Comparison of ENCODE assay signal across 34 cellular contexts in the genomic region with DNA sequence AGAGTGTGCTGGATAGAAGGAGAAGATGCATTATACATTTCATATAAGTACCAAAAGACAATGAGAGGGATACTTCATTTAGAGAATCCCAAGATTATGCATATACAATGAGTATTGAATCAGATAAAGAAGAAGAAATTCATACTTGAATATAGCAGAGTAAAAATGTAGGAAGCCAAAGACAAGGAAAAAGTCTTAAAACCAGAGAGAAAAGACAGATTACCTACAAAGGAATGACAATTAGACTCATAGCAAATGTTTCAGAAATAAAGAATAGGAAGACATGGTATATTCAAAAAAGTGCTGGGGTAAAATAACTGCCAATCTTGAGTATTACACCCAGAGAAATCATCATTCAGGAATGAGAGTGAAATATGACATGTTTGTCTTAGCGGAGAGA.
"Had no signal": no experiment of that assay in that cellular context is flagged by ENCODE, and none has a peak within 500 bp of the region (broad histone marks: within the 10 kb centered on the region; RNA-seq: fewer than 3 reads in every experiment).

No MANE protein-coding gene starts in this region.

- H3K27ac ChIP-seq: adrenal gland, ascending aorta, body of pancreas, brain microvascular endothelial cell, breast epithelium, cardiac muscle cell had no signal

- H3K27me3 ChIP-seq: adrenal gland, ascending aorta, body of pancreas, brain microvascular endothelial cell, breast epithelium, cardiac muscle cell had no signal

- H3K4me1 ChIP-seq: adrenal gland, ascending aorta, body of pancreas, breast epithelium had no signal

- DNase-seq: activated effector memory CD4-positive, alpha-beta T cell treated with anti-CD3 and anti-CD28 coated beads, Interleukin-2, amount 50 U/mL, for 16 hours; activated effector memory CD4-positive, alpha-beta T cell treated with Interleukin-2 at 50 U/mL for 16 hours; activated gamma-delta T cell; activated gamma-delta T cell treated with Interleukin-2 at 50 U/mL for 16 hours; activated naive CD4-positive, alpha-beta T cell; activated naive CD4-positive, alpha-beta T cell treated with anti-CD3 and anti-CD28 coated beads for 36 hours; activated naive CD4-positive, alpha-beta T cell treated with anti-CD3 and anti-CD28 coated beads, Interleukin-2, amount 10 ng/mL, durations not matched to agents 7 days and 5 days; activated naive CD4-positive, alpha-beta T cell treated with anti-CD3 and anti-CD28 coated beads, Interleukin-2, amount 50 U/mL, for 16 hours; activated naive CD4-positive, alpha-beta T cell treated with Interleukin-2 at 50 U/mL for 16 hours; activated naive CD8-positive, alpha-beta T cell treated with anti-CD3 and anti-CD28 coated beads for 36 hours; activated naive CD8-positive, alpha-beta T cell treated with anti-CD3 and anti-CD28 coated beads, Interleukin-2, amount 10 ng/mL, durations not matched to agents 7 days and 5 days; activated naive CD8-positive, alpha-beta T cell treated with anti-CD3 and anti-CD28 coated beads, Interleukin-2, amount 50 U/mL, for 24 hours; activated T-cell treated with anti-CD3 and anti-CD28 coated beads, Interleukin-2, amount 50 U/mL, for 1 hour; activated T-cell treated with anti-CD3 and anti-CD28 coated beads, Interleukin-2, amount 50 U/mL, for 24 hours; activated T-cell treated with anti-CD3 and anti-CD28 coated beads, Interleukin-2, amount 50 U/mL, for 4 hours; activated T-cell treated with anti-CD3 and anti-CD28 coated beads, Interleukin-2, amount 50 U/mL, for 48 hours; activated T-cell treated with anti-CD3 and anti-CD28 coated beads, Interleukin-2, amount 50 U/mL, for 72 hours; adrenal gland; amniotic stem cell; amygdala; anterior cingulate cortex; aorta; body of pancreas; brain microvascular endothelial cell; caudate nucleus; central memory CD4-positive, alpha-beta T cell; cerebellar nuclear complex had no signal

- H3K36me3 ChIP-seq: adrenal gland, ascending aorta, brain microvascular endothelial cell, breast epithelium, cardiac muscle cell had no signal

- H3K4me3 ChIP-seq: adrenal gland, ascending aorta, body of pancreas, breast epithelium, cardiac muscle cell had no signal

- FAIRE-seq: astrocyte, bronchial epithelial cell had no signal

- H3K9me3 ChIP-seq: adrenal gland, body of pancreas, breast epithelium had no signal

- ATAC-seq: activated naive CD4-positive, alpha-beta T cell treated with anti-CD3 and anti-CD28 coated beads, Interleukin-2, amount 50 U/mL, for 72 hours; activated naive CD8-positive, alpha-beta T cell treated with anti-CD3 and anti-CD28 coated beads, Interleukin-2, amount 50 U/mL, for 24 hours; activated T-cell treated with anti-CD3 and anti-CD28 coated beads, Interleukin-2, amount 50 U/mL, for 4 hours; activated T-cell treated with anti-CD3 and anti-CD28 coated beads, Interleukin-2, amount 50 U/mL, for 72 hours; activated T-helper 17 cell treated with anti-CD3 and anti-CD28 coated beads, Interleukin-2, amount 50 U/mL, for 72 hours; body of pancreas had no signal
